32 cellular contexts compared by ENCODE assay signal in the genomic region with DNA sequence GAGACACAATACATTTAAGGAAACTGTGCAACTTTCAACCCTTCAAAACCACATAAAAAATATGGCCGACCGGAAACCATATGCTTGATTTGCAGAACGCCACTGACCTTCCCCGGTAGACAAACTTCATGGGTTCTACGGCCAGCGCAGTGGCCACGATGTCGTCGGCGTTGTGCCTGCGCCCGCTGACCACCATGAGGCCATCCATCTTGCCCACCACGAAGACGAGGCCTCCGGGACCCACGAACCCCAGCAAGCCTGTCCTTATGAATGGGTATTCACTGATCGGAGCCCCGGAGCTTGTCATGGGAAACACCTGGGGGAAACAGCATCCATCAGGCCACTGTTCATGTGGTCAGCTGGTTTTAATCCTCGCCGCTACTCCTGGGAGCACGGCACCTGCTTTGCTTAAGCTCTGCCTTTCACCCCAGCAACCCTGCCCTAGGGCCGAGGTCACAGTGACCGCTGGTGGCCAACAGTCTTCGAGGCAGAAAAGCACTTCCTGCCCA.
"Had no signal": no experiment of that assay in that cellular context is flagged by ENCODE, and none has a peak within 500 bp of the region (broad histone marks: within the 10 kb centered on the region; RNA-seq: fewer than 3 reads in every experiment).

No MANE protein-coding gene starts in this region.

- H3K27me3 Mint-ChIP-seq: naive B cell; stimulated activated memory B cell treated with anti-CD40 and anti-IgM and Interleukin-4, amounts not matched to agents 10 μg/mL and 1 μg/mL and 100 μg/mL, for 72 hours had no signal

- H3K27ac Mint-ChIP-seq: mesothelial cell of epicardium; natural killer cell; stimulated activated memory B cell treated with anti-CD40 and anti-IgM and Interleukin-4, amounts not matched to agents 10 μg/mL and 1 μg/mL and 100 μg/mL, for 72 hours had no signal

- DNase-seq: heart right ventricle; hippocampal formation; kidney glomerular epithelial cell; left cardiac atrium; left ventricle myocardium superior; lower lobe of right lung; mammary epithelial cell; mesendoderm; naive B cell; natural killer cell; nephron progenitor cell; pancreas; posterior cingulate gyrus; retina; right cardiac atrium; small intestine; stimulated activated CD4-positive, alpha-beta T cell treated with anti-CD3 and anti-CD28 coated beads, Interleukin-1b, Interleukin-23, amount 100 ng/mL, for 48 hours; stimulated activated CD4-positive, alpha-beta T cell treated with anti-CD3 and anti-CD28 coated beads, Interleukin-2, amount 100 ng/mL, for 48 hours; stimulated activated CD4-positive, alpha-beta T cell treated with anti-CD3 and anti-CD28 coated beads, Interleukin-4, amount 100 ng/mL, for 4 hours; stimulated activated CD8-positive, alpha-beta memory T cell treated with anti-CD3 and anti-CD28 coated beads, Interleukin-4, amount 100 ng/mL, for 48 hours; stimulated activated naive CD4-positive, alpha-beta T cell treated with Interleukin-2 at 50 U/mL for 16 hours; stomach; tibial artery; trophoblast cell; upper lobe of right lung had no signal

- H3K27me3 ChIP-seq: heart right ventricle, pancreas, stomach, suprapubic skin, tibial artery, upper lobe of right lung had no signal

- H3K36me3 Mint-ChIP-seq: naive B cell; stimulated activated memory B cell treated with anti-CD40 and anti-IgM and Interleukin-4, amounts not matched to agents 10 μg/mL and 1 μg/mL and 100 μg/mL, for 72 hours had no signal

- H3K27ac ChIP-seq: heart right ventricle, lower lobe of right lung, pancreas, prostate gland, stomach, suprapubic skin, thoracic aorta, tibial artery, upper lobe of right lung had no signal

- H3K9me3 ChIP-seq: heart right ventricle, lower lobe of right lung, pancreas, prostate gland, stomach, suprapubic skin, thoracic aorta, tibial artery, upper lobe of right lung had no signal

- H3K4me3 Mint-ChIP-seq: mesothelial cell of epicardium; naive B cell; natural killer cell; nephron progenitor cell; stimulated activated memory B cell treated with anti-CD40 and anti-IgM and Interleukin-4, amounts not matched to agents 10 μg/mL and 1 μg/mL and 100 μg/mL, for 72 hours had no signal

- ATAC-seq: heart right ventricle; left cardiac atrium; left lobe of liver; left ventricle myocardium superior; lower lobe of right lung; natural killer cell; pancreas; right cardiac atrium; sciatic nerve; stimulated activated memory B cell treated with anti-CD40 and anti-IgM and Interleukin-4, amounts not matched to agents 10 μg/mL and 1 μg/mL and 100 μg/mL, for 72 hours; upper lobe of right lung had no signal

- H3K4me3 ChIP-seq: heart right ventricle, lower lobe of right lung, pancreas, prostate gland, stomach, suprapubic skin, thoracic aorta, tibial artery, upper lobe of right lung had no signal

- H3K4me1 ChIP-seq: lower lobe of right lung, pancreas, prostate gland, suprapubic skin, upper lobe of right lung had no signal

- H3K9me3 Mint-ChIP-seq: mesothelial cell of epicardium; naive B cell; natural killer cell; nephron progenitor cell; stimulated activated memory B cell treated with anti-CD40 and anti-IgM and Interleukin-4, amounts not matched to agents 10 μg/mL and 1 μg/mL and 100 μg/mL, for 72 hours had no signal
